In genomic region chr16:31025344-31025743, GRCh38 we compare ENCODE assay signal across 1 cellular context.
TF ChIP-seq lines count a peak whose summit lies in the region.

No MANE protein-coding gene starts in this region.

TF ChIP-seq in IMR-90, 13 proteins besides CTCF, POLR2A, EP300 and RAD21:
- no peak for TF ChIP-seq RFX5 (IDR thresholded peaks at IDR 0.05; ENCODE audit: low read depth, low read length)
- TF ChIP-seq MXI1 (IDR thresholded peaks at IDR 0.05; ENCODE audit: borderline replicate concordance, low read depth, low read length), result no peak
- no peak for TF ChIP-seq RCOR1 (IDR thresholded peaks at IDR 0.05; ENCODE audit: insufficient replicate concordance, low read length)
- TF ChIP-seq, protein P1, sequence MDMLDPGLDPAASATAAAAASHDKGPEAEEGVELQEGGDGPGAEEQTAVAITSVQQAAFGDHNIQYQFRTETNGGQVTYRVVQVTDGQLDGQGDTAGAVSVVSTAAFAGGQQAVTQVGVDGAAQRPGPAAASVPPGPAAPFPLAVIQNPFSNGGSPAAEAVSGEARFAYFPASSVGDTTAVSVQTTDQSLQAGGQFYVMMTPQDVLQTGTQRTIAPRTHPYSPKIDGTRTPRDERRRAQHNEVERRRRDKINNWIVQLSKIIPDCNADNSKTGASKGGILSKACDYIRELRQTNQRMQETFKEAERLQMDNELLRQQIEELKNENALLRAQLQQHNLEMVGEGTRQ (IDR thresholded peaks at IDR 0.05; ENCODE audit: low read depth, low read length), result no peak
